In genomic region chr6:111606620-111607115, GRCh38 we compare ENCODE assay signal across 8 cellular contexts. TPM values are rescaled to one million over a fixed set of nuclear protein-coding genes. Genes with fewer than 3 reads are reported as not detected.
DNase-seq lines count a peak whose midpoint lies in the region; ATAC-seq and TF ChIP-seq lines count a peak whose summit lies in the region.

No MANE protein-coding gene starts in this region.

- H3K27ac Mint-ChIP-seq in CD8-positive, alpha-beta T cell: peak overlapping the region; percentile 75
- H3K27ac Mint-ChIP-seq in neural crest cell (ENCODE audit: unreplicated experiment): no peak overlapping the region

- H3K9me3 ChIP-seq in CD8-positive, alpha-beta T cell (ENCODE audit: low read length): no peaks in the 10 kb centered on the region
- H3K9me3 ChIP-seq in MM.1S (replicated peaks; ENCODE audit: insufficient read depth, low read length): no peaks in the 10 kb centered on the region
- H3K9me3 ChIP-seq in effector memory CD4-positive, alpha-beta T cell (ENCODE audit: control insufficient read depth, low read length): no peaks in the 10 kb centered on the region
- no peaks in the 10 kb centered on the region for H3K9me3 ChIP-seq in SK-N-SH

- DNase-seq in CD8-positive, alpha-beta T cell: no peak
- peak; percentile 15 for DNase-seq in MM.1S
- DNase-seq in effector memory CD4-positive, alpha-beta T cell: no peak
- no peak for DNase-seq in neural crest cell (ENCODE audit: low read depth, low spot score)
- no peak for DNase-seq in mucosa of gallbladder (ENCODE audit: low spot score)
- no peak for DNase-seq in SK-N-SH

- TF ChIP-seq EP300 in SK-N-SH (IDR thresholded peaks at IDR 0.05; ENCODE audit: borderline replicate concordance in 1 of 2, low read depth in 1 of 2, low read length in 1 of 2): no peak

- TF ChIP-seq CTCF in CD8-positive, alpha-beta T cell (IDR thresholded peaks at IDR 0.05): no peak
- TF ChIP-seq CTCF in MM.1S (IDR thresholded peaks at IDR 0.05; ENCODE audit: low read length) (no peak), neural crest cell (conservative IDR thresholded peaks at IDR 0.05) (no peak), SK-N-SH (IDR thresholded peaks at IDR 0.05) (no peak)

- no peaks in the 10 kb centered on the region for H3K9me3 Mint-ChIP-seq in CD8-positive, alpha-beta T cell
- H3K9me3 Mint-ChIP-seq in neural crest cell: peaks cover 3% of the 10 kb centered on the region

- ATAC-seq in CD8-positive, alpha-beta T cell: no peak
- no peak for ATAC-seq in HG02571 (IDR thresholded peaks at IDR 0.05; ENCODE audit: unreplicated experiment)
- ATAC-seq in GM21360 (IDR thresholded peaks at IDR 0.05; ENCODE audit: unreplicated experiment): no peak

- H4K20me1 ChIP-seq in MM.1S (ENCODE audit: insufficient read depth, low read length) (no peaks in the 10 kb centered on the region), SK-N-SH (ENCODE audit: insufficient read depth) (no peaks in the 10 kb centered on the region)

- H3K36me3 ChIP-seq in CD8-positive, alpha-beta T cell (ENCODE audit: insufficient read depth, low read length): no peaks in the 10 kb centered on the region
- H3K36me3 ChIP-seq in MM.1S (replicated peaks; ENCODE audit: insufficient read depth, low read length) (no peaks in the 10 kb centered on the region), SK-N-SH (replicated peaks in 1 of 2; ENCODE audit: control insufficient read depth in 1 of 2, insufficient read depth in 2 of 2, low read length in 1 of 2) (no peaks in the 10 kb centered on the region)
- H3K36me3 ChIP-seq in effector memory CD4-positive, alpha-beta T cell (ENCODE audit: control insufficient read depth, insufficient read depth, low read length): no peaks in the 10 kb centered on the region

- H3K27ac ChIP-seq in CD8-positive, alpha-beta T cell (ENCODE audit: low read depth, low read length): no peak overlapping the region
- H3K27ac ChIP-seq in MM.1S (ENCODE audit: low read length) (no peak overlapping the region; the same call in 1 of the 2 replicates), SK-N-SH (ENCODE audit: low read depth in 2 of 2, low read length in 1 of 2) (no peak overlapping the region)
- H3K27ac ChIP-seq in effector memory CD4-positive, alpha-beta T cell (ENCODE audit: insufficient read depth, low read length, poor library complexity, severe bottlenecking): no peak overlapping the region

- H3K9ac ChIP-seq in MM.1S (ENCODE audit: low read length) (peak overlapping the region; percentile 24; the same call in 1 of the 2 replicates), SK-N-SH (no peak overlapping the region)

- H3F3A ChIP-seq in MM.1S (ENCODE audit: insufficient read depth, low read length) (peaks cover 16% of the 10 kb centered on the region), SK-N-SH (replicated peaks; ENCODE audit: insufficient read depth) (peaks cover 4% of the 10 kb centered on the region)

- peaks cover 9% of the 10 kb centered on the region for H3K36me3 Mint-ChIP-seq in CD8-positive, alpha-beta T cell
- H3K36me3 Mint-ChIP-seq in neural crest cell (ENCODE audit: low read depth): no peaks in the 10 kb centered on the region

- H3K4me1 ChIP-seq in CD8-positive, alpha-beta T cell (ENCODE audit: insufficient read depth, low read length): peaks cover 22% of the 10 kb centered on the region
- H3K4me1 ChIP-seq in MM.1S (ENCODE audit: low read length) (peaks cover 6% of the 10 kb centered on the region), SK-N-SH (ENCODE audit: control insufficient read depth in 1 of 2, insufficient read depth in 2 of 2, low read depth in 1 of 2, low read length in 1 of 2) (peaks cover 15 to 22% of the 10 kb centered on the region in 2 experiments; a peak in 3 of 4 replicates)
- H3K4me1 ChIP-seq in effector memory CD4-positive, alpha-beta T cell (ENCODE audit: control insufficient read depth, insufficient read depth, low read length, poor library complexity, severe bottlenecking): peaks cover 11% of the 10 kb centered on the region

- TF ChIP-seq RAD21 in SK-N-SH (IDR thresholded peaks at IDR 0.05; ENCODE audit: low read length): no peak

- no peaks in the 10 kb centered on the region for H3K27me3 ChIP-seq in CD8-positive, alpha-beta T cell (ENCODE audit: insufficient read depth, low read length)
- H3K27me3 ChIP-seq in MM.1S (replicated peaks; ENCODE audit: insufficient read depth, low read length) (no peaks in the 10 kb centered on the region), SK-N-SH (ENCODE audit: insufficient read depth) (no peaks in the 10 kb centered on the region)
- H3K27me3 ChIP-seq in effector memory CD4-positive, alpha-beta T cell (replicated peaks; ENCODE audit: control insufficient read depth, insufficient read depth, low read length, poor library complexity, severe bottlenecking): no peaks in the 10 kb centered on the region

- CTCF ChIA-PET in CD8-positive, alpha-beta T cell (lab: Charles Lee): no interaction called here
- CTCF ChIA-PET in SK-N-SH (lab: Yijun Ruan, JAX): no interaction called here

- peak overlapping the region; percentile 51 for H3K4me3 ChIP-seq in CD8-positive, alpha-beta T cell (ENCODE audit: low read depth, low read length)
- peak overlapping the region; percentile 81 for H3K4me3 ChIP-seq in MM.1S (ENCODE audit: low read length)
- peak overlapping the region; percentile 73 for H3K4me3 ChIP-seq in effector memory CD4-positive, alpha-beta T cell (ENCODE audit: insufficient read depth, low read depth, low read length, poor library complexity, severe bottlenecking)
- H3K4me3 ChIP-seq in SK-N-SH (ENCODE audit: low read depth in 2 of 2, low read length in 1 of 2): no peak overlapping the region

- H3K9me2 ChIP-seq in MM.1S (replicated peaks; ENCODE audit: insufficient read depth, low read length) (no peaks in the 10 kb centered on the region), SK-N-SH (no peaks in the 10 kb centered on the region)

- WGBS in SK-N-SH (ENCODE audit: low lambda C conversion rate): 94% methylated on average over 7 of the region's 7 CpGs

- H3K4me1 Mint-ChIP-seq in CD8-positive, alpha-beta T cell (ENCODE audit: low read depth): peaks cover 49% of the 10 kb centered on the region
- H3K4me1 Mint-ChIP-seq in neural crest cell: peaks cover 49% of the 10 kb centered on the region

- POLR2A ChIA-PET in CD8-positive, alpha-beta T cell (lab: Charles Lee): interaction anchor here (0.9 kb wide), 1 partner anchor 41 kb away, joined by 3 read pairs; no protein-coding TSS in a partner anchor
- POLR2A ChIA-PET in SK-N-SH (lab: Yijun Ruan, JAX): no interaction called here

- H3K27me3 Mint-ChIP-seq in CD8-positive, alpha-beta T cell (ENCODE audit: low read depth): no peaks in the 10 kb centered on the region
- H3K27me3 Mint-ChIP-seq in neural crest cell (ENCODE audit: low read depth): peaks cover 8% of the 10 kb centered on the region

- peak overlapping the region; percentile 95 for H3K4me3 Mint-ChIP-seq in CD8-positive, alpha-beta T cell
- peak overlapping the region; percentile 15 for H3K4me3 Mint-ChIP-seq in neural crest cell

- H3K4me2 ChIP-seq in MM.1S (ENCODE audit: low read depth, low read length) (peak overlapping the region; percentile 97), SK-N-SH (no peak overlapping the region)

- peaks cover 23% of the 10 kb centered on the region for H3K79me2 ChIP-seq in MM.1S (ENCODE audit: low read length)
- H3K79me2 ChIP-seq in SK-N-SH (ENCODE audit: insufficient read depth): no peaks in the 10 kb centered on the region

- intact Hi-C loops in CD8-positive, alpha-beta T cell (cut with DNase I, micrococcal nuclease): loop anchor here in 1 of 2 experiments (5.0 kb wide), 2 partner anchors 124 to 481 kb away; partner anchors contain the start of genes FAM229B, REV3L and TUBE1

- peak overlapping the region; percentile 93 for H2AFZ ChIP-seq in MM.1S (ENCODE audit: low read length)
- no peak overlapping the region for H2AFZ ChIP-seq in SK-N-SH (ENCODE audit: low read depth)

TF ChIP-seq in SK-N-SH, 30 proteins besides CTCF, POLR2A, EP300 and RAD21:
- TF ChIP-seq EZH2phosphoT487 (IDR thresholded peaks at IDR 0.05; ENCODE audit: borderline replicate concordance, low read depth): no peak
- TF ChIP-seq RFX5 (IDR thresholded peaks at IDR 0.05; ENCODE audit: low read length): no peak
- TF ChIP-seq TEAD4 (IDR thresholded peaks at IDR 0.05; ENCODE audit: borderline replicate concordance, insufficient read depth): no peak
- no peak for TF ChIP-seq SIN3A (IDR thresholded peaks at IDR 0.05; ENCODE audit: borderline replicate concordance, low read depth, low read length)
- no peak for TF ChIP-seq NFIC (IDR thresholded peaks at IDR 0.05; ENCODE audit: borderline replicate concordance)
- no peak for TF ChIP-seq CHD2 (IDR thresholded peaks at IDR 0.05; ENCODE audit: low read length, partially characterized antibody)
- TF ChIP-seq, protein P1, sequence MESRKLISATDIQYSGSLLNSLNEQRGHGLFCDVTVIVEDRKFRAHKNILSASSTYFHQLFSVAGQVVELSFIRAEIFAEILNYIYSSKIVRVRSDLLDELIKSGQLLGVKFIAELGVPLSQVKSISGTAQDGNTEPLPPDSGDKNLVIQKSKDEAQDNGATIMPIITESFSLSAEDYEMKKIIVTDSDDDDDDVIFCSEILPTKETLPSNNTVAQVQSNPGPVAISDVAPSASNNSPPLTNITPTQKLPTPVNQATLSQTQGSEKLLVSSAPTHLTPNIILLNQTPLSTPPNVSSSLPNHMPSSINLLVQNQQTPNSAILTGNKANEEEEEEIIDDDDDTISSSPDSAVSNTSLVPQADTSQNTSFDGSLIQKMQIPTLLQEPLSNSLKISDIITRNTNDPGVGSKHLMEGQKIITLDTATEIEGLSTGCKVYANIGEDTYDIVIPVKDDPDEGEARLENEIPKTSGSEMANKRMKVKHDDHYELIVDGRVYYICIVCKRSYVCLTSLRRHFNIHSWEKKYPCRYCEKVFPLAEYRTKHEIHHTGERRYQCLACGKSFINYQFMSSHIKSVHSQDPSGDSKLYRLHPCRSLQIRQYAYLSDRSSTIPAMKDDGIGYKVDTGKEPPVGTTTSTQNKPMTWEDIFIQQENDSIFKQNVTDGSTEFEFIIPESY (IDR thresholded peaks at IDR 0.05; ENCODE audit: borderline replicate concordance, low read depth): no peak
- no peak for TF ChIP-seq MEF2A (IDR thresholded peaks at IDR 0.05; ENCODE audit: borderline replicate concordance, low read depth)

RNA-seq across cellular contexts. Expression of gene TRAF3IP2, which starts 1.0 kb away (rescaled TPM):
- 10 to 100 TPM; 24.7 to 26.1 TPM for total RNA-seq in CD8-positive, alpha-beta T cell
- 1.8 and 2.4 TPM in 2 replicates for total RNA-seq in neural crest cell
- 29.7 TPM for total RNA-seq in mucosa of gallbladder
- polyA plus RNA-seq in SK-N-SH (2012; rRNA removed): 5.5 and 5.6 TPM in 2 replicates
- polyA plus RNA-seq in SK-N-SH (2012; cell fraction: cytosol; rRNA removed): 6.1 and 8.0 TPM in 2 replicates
- 4.3 and 6.7 TPM in 2 replicates for polyA plus RNA-seq in SK-N-SH (2012; cell fraction: nucleus; rRNA removed)

Comparison
In these comparisons a context has a peak if more than half of its experiments do, and no peak if none do; other contexts are left out.
1. H3K4me3 ChIP-seq: peak in CD8-positive, alpha-beta T cell (single experiment), MM.1S (single experiment) and effector memory CD4-positive, alpha-beta T cell (single experiment); none in SK-N-SH (0 of 2).